11 cellular contexts compared by ENCODE assay signal in genomic region chr14:91890291-91890749, GRCh38. TPM values are rescaled to one million over a fixed set of nuclear protein-coding genes. Genes with fewer than 3 reads are reported as not detected.
DNase-seq lines count a peak whose midpoint lies in the region; ATAC-seq, FAIRE-seq and TF ChIP-seq lines count a peak whose summit lies in the region.
"Had no signal": no experiment of that assay in that cellular context is flagged by ENCODE, and none has a peak within 500 bp of the region (broad histone marks: within the 10 kb centered on the region; RNA-seq: fewer than 3 reads in every experiment).

No MANE protein-coding gene starts in this region.

- TF ChIP-seq CTCF in kidney (IDR thresholded peaks at IDR 0.05; ENCODE audit: borderline replicate concordance, extremely low read depth, insufficient read depth) (no peak), CD14-positive monocyte (IDR thresholded peaks at IDR 0.05) (no peak)

- H3K27me3 Mint-ChIP-seq in activated CD8-positive, alpha-beta memory T cell treated with anti-CD3 and anti-CD28 coated beads, Interleukin-2, amount 10 ng/mL, durations not matched to agents 7 days and 5 days: no peaks in the 10 kb centered on the region
- peaks cover 0 to 3% (median 0%) of the 10 kb centered on the region in 3 donors for H3K27me3 Mint-ChIP-seq in CD14-positive monocyte (ENCODE audit: low read depth in 3 of 3)

- H3K9me3 Mint-ChIP-seq in activated CD8-positive, alpha-beta memory T cell treated with anti-CD3 and anti-CD28 coated beads, Interleukin-2, amount 10 ng/mL, durations not matched to agents 7 days and 5 days (ENCODE audit: low read depth): no peaks in the 10 kb centered on the region
- H3K9me3 Mint-ChIP-seq in CD14-positive monocyte: peaks cover 0 to 1% (median 0%) of the 10 kb centered on the region in 7 donors

- H3K4me1 Mint-ChIP-seq in activated CD8-positive, alpha-beta memory T cell treated with anti-CD3 and anti-CD28 coated beads, Interleukin-2, amount 10 ng/mL, durations not matched to agents 7 days and 5 days: peaks cover 40% of the 10 kb centered on the region
- peaks cover 10% of the 10 kb centered on the region for H3K4me1 Mint-ChIP-seq in CD14-positive monocyte

- no peak overlapping the region for H3K4me3 ChIP-seq in kidney (ENCODE audit: low read length in 2 of 2)

- H3K4me1 ChIP-seq in kidney (ENCODE audit: control insufficient read depth in 1 of 2, insufficient read depth in 1 of 2, low read depth in 1 of 2, low read length in 2 of 2): peaks cover 16 to 17% of the 10 kb centered on the region in 2 donors

- no peaks in the 10 kb centered on the region for H3K9me3 ChIP-seq in kidney (ENCODE audit: control insufficient read depth in 1 of 2, low read length in 2 of 2)

- CTCF ChIA-PET in activated CD8-positive, alpha-beta memory T cell treated with anti-CD3 and anti-CD28 coated beads, Interleukin-2, amount 10 ng/mL, durations not matched to agents 7 days and 5 days (lab: Charles Lee): interaction anchor here (1.0 to 2.1 kb wide), 5 partner anchors 8 to 16 kb away, joined by 3 to 8 read pairs (median 3); no protein-coding TSS in a partner anchor

- H3K27ac ChIP-seq in kidney (ENCODE audit: low read depth in 2 of 2, low read length in 2 of 2) (no peak overlapping the region), temporal lobe (ENCODE audit: low read depth, low read length) (peak overlapping the region; percentile 96)

- H3K9ac ChIP-seq in kidney (ENCODE audit: low read length in 2 of 2): no peak overlapping the region

- H3K36me3 ChIP-seq in kidney (ENCODE audit: control insufficient read depth in 1 of 2, insufficient read depth in 2 of 2, low read length in 2 of 2): peaks cover 4 to 5% of the 10 kb centered on the region in 2 donors

- peak overlapping the region; percentile 78 for H3K27ac Mint-ChIP-seq in activated CD8-positive, alpha-beta memory T cell treated with anti-CD3 and anti-CD28 coated beads, Interleukin-2, amount 10 ng/mL, durations not matched to agents 7 days and 5 days
- peak overlapping the region in 1 of 7 donors; percentile 59 for H3K27ac Mint-ChIP-seq in CD14-positive monocyte

- H3K4me3 Mint-ChIP-seq in activated CD8-positive, alpha-beta memory T cell treated with anti-CD3 and anti-CD28 coated beads, Interleukin-2, amount 10 ng/mL, durations not matched to agents 7 days and 5 days: no peak overlapping the region
- H3K4me3 Mint-ChIP-seq in CD14-positive monocyte: no peak overlapping the region

- FAIRE-seq in kidney (lab: Jason Lieb, UNC): no peak
- FAIRE-seq: islet of Langerhans, urothelium cell line had no signal

- no peak for DNase-seq in activated CD8-positive, alpha-beta memory T cell treated with anti-CD3 and anti-CD28 coated beads, Interleukin-2, amount 10 ng/mL, durations not matched to agents 7 days and 5 days
- no peak for DNase-seq in activated CD8-positive, alpha-beta memory T cell treated with anti-CD3 and anti-CD28 coated beads, Interleukin-2, amount 50 U/mL, for 48 hours
- peak; percentile 61 for DNase-seq in amniotic epithelial cell (ENCODE audit: low read depth)
- peak; percentile 52 for DNase-seq in kidney
- no peak for DNase-seq in CD14-positive monocyte (ENCODE audit: low spot score)
- DNase-seq in COLO668 (lab: John Stamatoyannopoulos, UW; ENCODE audit: unreplicated experiment): no peak
- DNase-seq: activated naive CD4-positive, alpha-beta T cell treated with anti-CD3 and anti-CD28 coated beads, Interleukin-2, amount 50 U/mL, for 16 hours had no signal

- peak; percentile 27 for ATAC-seq in activated CD8-positive, alpha-beta memory T cell treated with anti-CD3 and anti-CD28 coated beads, Interleukin-2, amount 10 ng/mL, durations not matched to agents 7 days and 5 days
- no peak for ATAC-seq in HG03442 (IDR thresholded peaks at IDR 0.05; ENCODE audit: unreplicated experiment)

- H3K36me3 Mint-ChIP-seq in activated CD8-positive, alpha-beta memory T cell treated with anti-CD3 and anti-CD28 coated beads, Interleukin-2, amount 10 ng/mL, durations not matched to agents 7 days and 5 days: peaks cover 1% of the 10 kb centered on the region
- H3K36me3 Mint-ChIP-seq in CD14-positive monocyte: no peaks in the 10 kb centered on the region

- intact Hi-C loops in kidney (cut with DNase I) (no loop called here), CD14-positive monocyte (cut with micrococcal nuclease) (no loop called here)

RNA-seq across cellular contexts. Expression of gene TC2N, which starts 23.0 kb away (rescaled TPM):
- total RNA-seq in activated CD8-positive, alpha-beta memory T cell treated with anti-CD3 and anti-CD28 coated beads, Interleukin-2, amount 10 ng/mL, durations not matched to agents 7 days and 5 days: 10 to 100 TPM; 46.3 to 86.0 TPM
- 39.7 TPM for total RNA-seq in kidney
- polyA plus RNA-seq in kidney (ENCODE audit: insufficient read depth, low read depth, low replicate concordance): 5.8 TPM
- 4.4 TPM for total RNA-seq in temporal lobe
- polyA plus RNA-seq in CD14-positive monocyte: under 1 TPM; 0.24 to 0.55 TPM

RNA-seq across cellular contexts. Expression of gene FBLN5, which starts 57.2 kb away (rescaled TPM):
- total RNA-seq in activated CD8-positive, alpha-beta memory T cell treated with anti-CD3 and anti-CD28 coated beads, Interleukin-2, amount 10 ng/mL, durations not matched to agents 7 days and 5 days: under 1 TPM; 0.23 to 0.73 TPM
- total RNA-seq in kidney: 99.0 TPM
- 75.2 TPM for polyA plus RNA-seq in kidney (ENCODE audit: insufficient read depth, low read depth, low replicate concordance)
- 3.2 TPM for total RNA-seq in temporal lobe
- polyA plus RNA-seq in CD14-positive monocyte: under 1 TPM in 1 of 2 donors, not detected in 1; 0.16 TPM

Comparison
In these comparisons a context has a peak if more than half of its experiments do, and no peak if none do; other contexts are left out.
1. DNase-seq: peak in amniotic epithelial cell (single experiment) and kidney (single experiment); none in activated CD8-positive, alpha-beta memory T cell treated with anti-CD3 and anti-CD28 coated beads, Interleukin-2, amount 10 ng/mL, durations not matched to agents 7 days and 5 days (single experiment), activated CD8-positive, alpha-beta memory T cell treated with anti-CD3 and anti-CD28 coated beads, Interleukin-2, amount 50 U/mL, for 48 hours (single experiment), CD14-positive monocyte (single experiment) and COLO668 (single experiment).
2. RNA of gene FBLN5, which starts 57.2 kb away (total RNA-seq): 99.0 TPM in kidney (single experiment); 3.2 TPM in temporal lobe (single experiment) and 0.23 to 0.73 TPM in activated CD8-positive, alpha-beta memory T cell treated with anti-CD3 and anti-CD28 coated beads, Interleukin-2, amount 10 ng/mL, durations not matched to agents 7 days and 5 days; every median in the first group is over 10 times any median in the second.